In genomic region chr4:185109736-185110135, GRCh38 we compare ENCODE assay signal across 28 cellular contexts.
"Had no signal": no experiment of that assay in that cellular context is flagged by ENCODE, and none has a peak within 500 bp of the region (broad histone marks: within the 10 kb centered on the region; RNA-seq: fewer than 3 reads in every experiment).

No MANE protein-coding gene starts in this region.

- H3K4me1 ChIP-seq: prostate gland had no signal

- FAIRE-seq: bronchial epithelial cell had no signal

- H3K4me3 ChIP-seq: esophagus squamous epithelium, heart right ventricle, ovary, prostate gland, smooth muscle cell, suprapubic skin, tibial artery, upper lobe of right lung had no signal

- H3K36me3 ChIP-seq: esophagus squamous epithelium, heart right ventricle, neutrophil, ovary, prostate gland, suprapubic skin, tibial artery, upper lobe of right lung, WERI-Rb-1 had no signal

- ATAC-seq: activated naive CD8-positive, alpha-beta T cell treated with anti-CD3 and anti-CD28 coated beads, Interleukin-2, amount 50 U/mL, for 24 hours; activated T-cell treated with anti-CD3 and anti-CD28 coated beads, Interleukin-2, amount 50 U/mL, for 4 hours; activated T-helper 17 cell treated with anti-CD3 and anti-CD28 coated beads, Interleukin-2, amount 50 U/mL, for 72 hours; heart right ventricle; stimulated activated naive B cell treated with anti-CD40 and anti-IgM and Interleukin-4, amounts not matched to agents 10 μg/mL and 1 μg/mL and 100 μg/mL, for 72 hours; T-helper 17 cell; upper lobe of right lung had no signal

- DNase-seq: activated CD4-positive, alpha-beta memory T cell treated with anti-CD3 and anti-CD28 coated beads, Interleukin-2, amount 10 ng/mL, durations not matched to agents 7 days and 5 days; activated CD4-positive, alpha-beta T cell treated with anti-CD3 and anti-CD28 coated beads, Interleukin-2, amount 10 ng/mL, durations not matched to agents 7 days and 5 days; activated CD4-positive, CD25-positive, alpha-beta regulatory T cell treated with anti-CD3 and anti-CD28 coated beads, Interleukin-2, amount 50 U/mL, for 72 hours; activated gamma-delta T cell treated with Interleukin-2 at 50 U/mL for 16 hours; activated naive CD8-positive, alpha-beta T cell treated with anti-CD3 and anti-CD28 coated beads, Interleukin-2, amount 50 U/mL, for 24 hours; activated T-cell treated with anti-CD3 and anti-CD28 coated beads, Interleukin-2, amount 50 U/mL, for 4 hours; amygdala; dermis blood vessel endothelial cell; effector CD4-positive, alpha-beta T cell; esophagus squamous epithelium; foreskin melanocyte; heart right ventricle; immature natural killer cell; ovary; retina; stimulated activated CD4-positive, alpha-beta T cell treated with anti-CD3 and anti-CD28 coated beads, Interleukin-1b, Interleukin-23, amount 100 ng/mL, for 48 hours; stimulated activated naive B cell treated with anti-CD40 and anti-IgM and Interleukin-4, amounts not matched to agents 10 μg/mL and 1 μg/mL and 100 μg/mL, for 72 hours; T-helper 17 cell; T1000; tibial artery; upper lobe of right lung; WERI-Rb-1 had no signal

- H3K4me2 ChIP-seq: smooth muscle cell had no signal

- H3K27me3 ChIP-seq: esophagus squamous epithelium, heart right ventricle, ovary, suprapubic skin, tibial artery, upper lobe of right lung had no signal

- H3K9me3 ChIP-seq: esophagus squamous epithelium, heart right ventricle, neutrophil, ovary, prostate gland, suprapubic skin, tibial artery, upper lobe of right lung had no signal

- H3K27ac ChIP-seq: neutrophil, ovary, suprapubic skin, tibial artery, WERI-Rb-1 had no signal
